In genomic region chr17:76612977-76613851, GRCh38 we compare ENCODE assay signal across 1 cellular context.
TF ChIP-seq lines count a peak whose summit lies in the region.

No MANE protein-coding gene starts in this region.

TF ChIP-seq in K562, 482 proteins besides CTCF, POLR2A, EP300 and RAD21 (continued from another document):
- TF ChIP-seq, protein P1, sequence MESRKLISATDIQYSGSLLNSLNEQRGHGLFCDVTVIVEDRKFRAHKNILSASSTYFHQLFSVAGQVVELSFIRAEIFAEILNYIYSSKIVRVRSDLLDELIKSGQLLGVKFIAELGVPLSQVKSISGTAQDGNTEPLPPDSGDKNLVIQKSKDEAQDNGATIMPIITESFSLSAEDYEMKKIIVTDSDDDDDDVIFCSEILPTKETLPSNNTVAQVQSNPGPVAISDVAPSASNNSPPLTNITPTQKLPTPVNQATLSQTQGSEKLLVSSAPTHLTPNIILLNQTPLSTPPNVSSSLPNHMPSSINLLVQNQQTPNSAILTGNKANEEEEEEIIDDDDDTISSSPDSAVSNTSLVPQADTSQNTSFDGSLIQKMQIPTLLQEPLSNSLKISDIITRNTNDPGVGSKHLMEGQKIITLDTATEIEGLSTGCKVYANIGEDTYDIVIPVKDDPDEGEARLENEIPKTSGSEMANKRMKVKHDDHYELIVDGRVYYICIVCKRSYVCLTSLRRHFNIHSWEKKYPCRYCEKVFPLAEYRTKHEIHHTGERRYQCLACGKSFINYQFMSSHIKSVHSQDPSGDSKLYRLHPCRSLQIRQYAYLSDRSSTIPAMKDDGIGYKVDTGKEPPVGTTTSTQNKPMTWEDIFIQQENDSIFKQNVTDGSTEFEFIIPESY (CRISPR knock-in tag; IDR thresholded peaks at IDR 0.05), result peak; percentile 92
- no peak for TF ChIP-seq PBX2 (CRISPR knock-in tag; IDR thresholded peaks at IDR 0.05; ENCODE audit: low read depth)
- peak; percentile 63; the same call in 1 of the 2 replicates for TF ChIP-seq PBX2 (tag; conservative IDR thresholded peaks at IDR 0.05; ENCODE audit: low read depth)
- TF ChIP-seq ESRRA (IDR thresholded peaks at IDR 0.05; ENCODE audit: borderline replicate concordance, low read depth), result no peak
- peak; percentile 51; the same call in 1 of the 2 replicates for TF ChIP-seq POLR2G (IDR thresholded peaks at IDR 0.05; ENCODE audit: low read depth, low read length)
- TF ChIP-seq, protein P2, sequence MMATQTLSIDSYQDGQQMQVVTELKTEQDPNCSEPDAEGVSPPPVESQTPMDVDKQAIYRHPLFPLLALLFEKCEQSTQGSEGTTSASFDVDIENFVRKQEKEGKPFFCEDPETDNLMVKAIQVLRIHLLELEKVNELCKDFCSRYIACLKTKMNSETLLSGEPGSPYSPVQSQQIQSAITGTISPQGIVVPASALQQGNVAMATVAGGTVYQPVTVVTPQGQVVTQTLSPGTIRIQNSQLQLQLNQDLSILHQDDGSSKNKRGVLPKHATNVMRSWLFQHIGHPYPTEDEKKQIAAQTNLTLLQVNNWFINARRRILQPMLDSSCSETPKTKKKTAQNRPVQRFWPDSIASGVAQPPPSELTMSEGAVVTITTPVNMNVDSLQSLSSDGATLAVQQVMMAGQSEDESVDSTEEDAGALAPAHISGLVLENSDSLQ (IDR thresholded peaks at IDR 0.05), result peak; percentile 96
